ENCODE assay signal across 24 cellular contexts in the genomic region with DNA sequence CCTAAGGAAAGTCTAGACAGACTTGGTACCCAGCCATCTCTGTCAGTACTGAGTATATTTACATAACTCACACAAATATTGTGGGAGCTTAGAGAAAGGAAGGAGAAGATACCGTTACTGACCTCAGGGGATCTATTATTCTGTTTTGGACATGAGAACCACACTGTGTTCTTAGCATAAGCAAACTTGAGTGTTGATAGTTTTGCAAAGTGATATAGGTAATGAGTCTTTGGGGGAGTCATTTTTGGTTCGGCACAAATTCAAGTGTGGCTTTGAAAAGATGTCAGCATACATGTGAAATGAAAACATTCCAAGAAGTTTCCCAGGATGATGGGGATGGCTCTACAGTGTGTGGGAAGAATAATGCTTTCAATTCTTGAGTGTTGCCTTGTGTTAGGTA.
"Had no signal": no experiment of that assay in that cellular context is flagged by ENCODE, and none has a peak within 500 bp of the region (broad histone marks: within the 10 kb centered on the region; RNA-seq: fewer than 3 reads in every experiment).

No MANE protein-coding gene starts in this region.

- H3K4me3 Mint-ChIP-seq: activated CD4-positive, alpha-beta T cell treated with anti-CD3 and anti-CD28 coated beads, Interleukin-2, amount 10 ng/mL, durations not matched to agents 24 days and 14 days; activated CD8-positive, alpha-beta T cell treated with anti-CD3 and anti-CD28 coated beads for 36 hours; activated naive CD8-positive, alpha-beta T cell; activated T-helper 17 cell treated with anti-CD3 and anti-CD28 coated beads, Interleukin-2, amount 50 U/mL, for 72 hours; brain; immature natural killer cell; naive B cell; neural progenitor cell; type B pancreatic cell had no signal

- DNase-seq: activated CD8-positive, alpha-beta T cell treated with anti-CD3 and anti-CD28 coated beads for 36 hours; activated T-cell treated with anti-CD3 and anti-CD28 coated beads, Interleukin-2, amount 50 U/mL, for 1 hour; central memory CD4-positive, alpha-beta T cell; colonic mucosa; foreskin keratinocyte; immature natural killer cell; kidney glomerular epithelial cell; left lung; naive B cell; spleen; stimulated activated CD4-positive, alpha-beta T cell treated with anti-CD3 and anti-CD28 coated beads, Interleukin-4, amount 100 ng/mL, for 24 hours; stimulated activated naive CD4-positive, alpha-beta T cell treated with Interleukin-2 at 50 U/mL for 16 hours had no signal

- H3K4me3 ChIP-seq: colonic mucosa, left lung, lung, neural progenitor cell, spleen, thoracic aorta had no signal

- H3K4me1 Mint-ChIP-seq: activated CD4-positive, alpha-beta T cell treated with anti-CD3 and anti-CD28 coated beads, Interleukin-2, amount 10 ng/mL, durations not matched to agents 24 days and 14 days; activated T-helper 17 cell treated with anti-CD3 and anti-CD28 coated beads, Interleukin-2, amount 50 U/mL, for 72 hours; brain; immature natural killer cell; naive B cell; neural progenitor cell had no signal

- H3K27me3 ChIP-seq: colonic mucosa, foreskin keratinocyte, left lung, neural progenitor cell, spleen had no signal

- H3K27ac ChIP-seq: colonic mucosa, foreskin keratinocyte, left lung, neural progenitor cell, spleen, thoracic aorta, VCaP had no signal

- H3K9me3 ChIP-seq: colonic mucosa, left lung, spleen, thoracic aorta had no signal

- H3K4me1 ChIP-seq: colonic mucosa, foreskin keratinocyte, left lung, spleen had no signal

- H3K27ac Mint-ChIP-seq: activated CD4-positive, alpha-beta T cell treated with anti-CD3 and anti-CD28 coated beads, Interleukin-2, amount 10 ng/mL, durations not matched to agents 24 days and 14 days; activated CD8-positive, alpha-beta T cell treated with anti-CD3 and anti-CD28 coated beads for 36 hours; activated naive CD8-positive, alpha-beta T cell; activated T-helper 17 cell treated with anti-CD3 and anti-CD28 coated beads, Interleukin-2, amount 50 U/mL, for 72 hours; brain; immature natural killer cell; naive B cell; neural progenitor cell; progenitor cell of endocrine pancreas; type B pancreatic cell had no signal

- H3K27me3 Mint-ChIP-seq: activated CD4-positive, alpha-beta T cell treated with anti-CD3 and anti-CD28 coated beads, Interleukin-2, amount 10 ng/mL, durations not matched to agents 24 days and 14 days; activated CD8-positive, alpha-beta T cell treated with anti-CD3 and anti-CD28 coated beads for 36 hours; activated naive CD8-positive, alpha-beta T cell; activated T-helper 17 cell treated with anti-CD3 and anti-CD28 coated beads, Interleukin-2, amount 50 U/mL, for 72 hours; brain; naive B cell; progenitor cell of endocrine pancreas; type B pancreatic cell had no signal

- H3K9me3 Mint-ChIP-seq: activated CD4-positive, alpha-beta T cell treated with anti-CD3 and anti-CD28 coated beads, Interleukin-2, amount 10 ng/mL, durations not matched to agents 24 days and 14 days; activated CD8-positive, alpha-beta T cell treated with anti-CD3 and anti-CD28 coated beads for 36 hours; activated T-helper 17 cell treated with anti-CD3 and anti-CD28 coated beads, Interleukin-2, amount 50 U/mL, for 72 hours; brain; naive B cell; neural progenitor cell; type B pancreatic cell had no signal

- ATAC-seq: activated CD4-positive, CD25-positive, alpha-beta regulatory T cell treated with anti-CD3 and anti-CD28 coated beads, Interleukin-2, amount 50 U/mL, for 24 hours; activated CD8-positive, alpha-beta T cell treated with anti-CD3 and anti-CD28 coated beads for 36 hours; activated T-helper 17 cell treated with anti-CD3 and anti-CD28 coated beads, Interleukin-2, amount 50 U/mL, for 72 hours; foreskin keratinocyte; left lung; SK-N-SH treated with all-trans-retinoic acid at 6 μM for 48 hours had no signal

- H3K36me3 ChIP-seq: colonic mucosa, neural progenitor cell had no signal
